ENCODE assay signal across 1 cellular context in genomic region chr13:21176982-21177284, GRCh38.
TF ChIP-seq lines count a peak whose summit lies in the region.

No MANE protein-coding gene starts in this region.

TF ChIP-seq in GM23338, 12 proteins besides CTCF, POLR2A, EP300 and RAD21 (continued from another document):
- no peak for TF ChIP-seq ZNF462 (CRISPR knock-in tag; IDR thresholded peaks at IDR 0.05)
